Comparison of ENCODE assay signal across 25 cellular contexts in genomic region chr19:6995054-6995453, GRCh38. TPM values are rescaled to one million over a fixed set of nuclear protein-coding genes. Genes with fewer than 3 reads are reported as not detected.
"Had no signal": no experiment of that assay in that cellular context is flagged by ENCODE, and none has a peak within 500 bp of the region (broad histone marks: within the 10 kb centered on the region; RNA-seq: fewer than 3 reads in every experiment).

No MANE protein-coding gene starts in this region.

- H3K4me3 Mint-ChIP-seq: activated B cell treated with CpG ODN at 0.5 μM for 24 hours; activated naive CD8-positive, alpha-beta T cell; activated T-cell treated with anti-CD3 and anti-CD28 coated beads, Interleukin-2, amount 50 U/mL, for 72 hours; mesothelial cell of epicardium; neural crest cell had no signal

- H3K9me3 ChIP-seq: stomach had no signal

- H3K27me3 Mint-ChIP-seq: activated naive CD8-positive, alpha-beta T cell; progenitor cell of endocrine pancreas had no signal

- H3K4me1 ChIP-seq: SJSA1, stomach had no signal

- ATAC-seq: activated T-cell treated with anti-CD3 and anti-CD28 coated beads, Interleukin-2, amount 50 U/mL, for 72 hours; left colon had no signal

- H3K27ac Mint-ChIP-seq: activated B cell treated with CpG ODN at 0.5 μM for 24 hours; activated naive CD8-positive, alpha-beta T cell; activated T-cell treated with anti-CD3 and anti-CD28 coated beads, Interleukin-2, amount 50 U/mL, for 72 hours; mesothelial cell of epicardium; progenitor cell of endocrine pancreas had no signal

- H3K4me3 ChIP-seq: cardiac muscle cell, dorsolateral prefrontal cortex, lung, SJSA1, stomach had no signal

- DNase-seq: activated B cell treated with CpG ODN at 0.5 μM for 24 hours; activated CD4-positive, alpha-beta T cell treated with anti-CD3 and anti-CD28 coated beads for 48 hours; activated gamma-delta T cell; activated T-cell treated with anti-CD3 and anti-CD28 coated beads, Interleukin-2, amount 50 U/mL, for 72 hours; amygdala; dorsolateral prefrontal cortex; foreskin melanocyte; hypothalamus; islet precursor cell; left colon; stimulated activated CD4-positive, alpha-beta T cell treated with anti-CD3 and anti-CD28 coated beads, Interleukin-2, amount 100 ng/mL, for 24 hours; stomach; trophoblast cell had no signal

- H3K27ac ChIP-seq: cardiac muscle cell, dorsolateral prefrontal cortex, SJSA1, stomach had no signal

- H3K36me3 ChIP-seq: cardiac muscle cell, SJSA1, stomach had no signal

- H3K4me1 Mint-ChIP-seq: mesothelial cell of epicardium, neural crest cell had no signal

- H3K36me3 Mint-ChIP-seq: activated naive CD8-positive, alpha-beta T cell had no signal

- H3K27me3 ChIP-seq: cardiac muscle cell, SJSA1, stomach had no signal

RNA-seq across cellular contexts. Expression of gene MBD3L2B, which starts 26.2 kb away (rescaled TPM):
- total RNA-seq: activated B cell treated with CpG ODN at 0.5 μM for 24 hours; activated T-cell treated with anti-CD3 and anti-CD28 coated beads, Interleukin-2, amount 50 U/mL, for 72 hours; cardiac muscle cell; dorsolateral prefrontal cortex; epithelial cell of proximal tubule; fibroblast of lung; left colon; lung; mesothelial cell of epicardium; neural crest cell; osteoblast; progenitor cell of endocrine pancreas; SJSA1; skeletal muscle tissue; stomach; temporal lobe had no signal
- polyA plus RNA-seq: cardiac muscle cell, fibroblast of lung, lung, stomach had no signal

RNA-seq across cellular contexts. Expression of gene MBD3L5, which starts 35.3 kb away (rescaled TPM):
- total RNA-seq: activated B cell treated with CpG ODN at 0.5 μM for 24 hours; activated T-cell treated with anti-CD3 and anti-CD28 coated beads, Interleukin-2, amount 50 U/mL, for 72 hours; cardiac muscle cell; dorsolateral prefrontal cortex; epithelial cell of proximal tubule; fibroblast of lung; left colon; lung; mesothelial cell of epicardium; neural crest cell; osteoblast; progenitor cell of endocrine pancreas; SJSA1; skeletal muscle tissue; stomach; temporal lobe had no signal
- polyA plus RNA-seq: cardiac muscle cell, fibroblast of lung, lung, stomach had no signal

RNA-seq across cellular contexts. Expression of gene MBD3L4, which starts 44.9 kb away (rescaled TPM):
- total RNA-seq: activated B cell treated with CpG ODN at 0.5 μM for 24 hours; activated T-cell treated with anti-CD3 and anti-CD28 coated beads, Interleukin-2, amount 50 U/mL, for 72 hours; cardiac muscle cell; dorsolateral prefrontal cortex; epithelial cell of proximal tubule; fibroblast of lung; left colon; lung; mesothelial cell of epicardium; neural crest cell; osteoblast; progenitor cell of endocrine pancreas; SJSA1; skeletal muscle tissue; stomach; temporal lobe had no signal
- polyA plus RNA-seq: cardiac muscle cell, fibroblast of lung, lung, stomach had no signal

RNA-seq across cellular contexts. Expression of gene MBD3L2, which starts 54.1 kb away (rescaled TPM):
- total RNA-seq: activated B cell treated with CpG ODN at 0.5 μM for 24 hours; activated T-cell treated with anti-CD3 and anti-CD28 coated beads, Interleukin-2, amount 50 U/mL, for 72 hours; cardiac muscle cell; dorsolateral prefrontal cortex; epithelial cell of proximal tubule; fibroblast of lung; left colon; lung; mesothelial cell of epicardium; neural crest cell; osteoblast; progenitor cell of endocrine pancreas; SJSA1; skeletal muscle tissue; stomach; temporal lobe had no signal
- polyA plus RNA-seq: cardiac muscle cell, fibroblast of lung, lung, stomach had no signal
